In genomic region chr15:66744610-66745279, GRCh38 we compare ENCODE assay signal across 15 cellular contexts. TPM values are rescaled to one million over a fixed set of nuclear protein-coding genes. Genes with fewer than 3 reads are reported as not detected.
DNase-seq lines count a peak whose midpoint lies in the region; ATAC-seq and TF ChIP-seq lines count a peak whose summit lies in the region.
"Had no signal": no experiment of that assay in that cellular context is flagged by ENCODE, and none has a peak within 500 bp of the region (broad histone marks: within the 10 kb centered on the region; RNA-seq: fewer than 3 reads in every experiment).

No MANE protein-coding gene starts in this region.

- no peak for ATAC-seq in CD4-positive, CD25-positive, alpha-beta regulatory T cell (ENCODE audit: low read depth in 2 of 2)

- peaks cover 0 to 8% (median 0%) of the 10 kb centered on the region in 4 donors for H3K4me1 Mint-ChIP-seq in CD4-positive, CD25-positive, alpha-beta regulatory T cell

- H3K4me1 ChIP-seq in CD4-positive, CD25-positive, alpha-beta regulatory T cell (ENCODE audit: control insufficient read depth, insufficient read depth, low read length, poor library complexity, severe bottlenecking) = no peaks in the 10 kb centered on the region
- H3K4me1 ChIP-seq in hepatocyte (ENCODE audit: insufficient read depth) = peaks cover 64% of the 10 kb centered on the region
- peaks cover 35% of the 10 kb centered on the region for H3K4me1 ChIP-seq in smooth muscle cell (ENCODE audit: low read depth)
- peaks cover 0 to 45% (median 20%) of the 10 kb centered on the region in 3 donors for H3K4me1 ChIP-seq in esophagus squamous epithelium

- H3K36me3 Mint-ChIP-seq in CD4-positive, CD25-positive, alpha-beta regulatory T cell = no peaks in the 10 kb centered on the region
- H3K36me3 Mint-ChIP-seq: activated CD4-positive, alpha-beta memory T cell treated with anti-CD3 and anti-CD28 coated beads for 36 hours had no signal

- no peak overlapping the region for H2AFZ ChIP-seq in hepatocyte
- H2AFZ ChIP-seq in smooth muscle cell (ENCODE audit: low read depth) = no peak overlapping the region

- H3K27me3 ChIP-seq in CD4-positive, CD25-positive, alpha-beta regulatory T cell (ENCODE audit: control insufficient read depth, insufficient read depth, low read length) = no peaks in the 10 kb centered on the region
- H3K27me3 ChIP-seq in hepatocyte (no peaks in the 10 kb centered on the region), smooth muscle cell (ENCODE audit: low read depth) (no peaks in the 10 kb centered on the region), esophagus squamous epithelium (no peaks in the 10 kb centered on the region)
- H3K27me3 ChIP-seq: esophagus muscularis mucosa had no signal

- H4K20me1 ChIP-seq in hepatocyte (ENCODE audit: insufficient read depth, poor library complexity, severe bottlenecking) (peaks cover 87% of the 10 kb centered on the region), smooth muscle cell (ENCODE audit: low read depth) (peaks cover 100% of the 10 kb centered on the region)

- TF ChIP-seq CTCF in hepatocyte (IDR thresholded peaks at IDR 0.05; ENCODE audit: poor library complexity) (no peak), smooth muscle cell (IDR thresholded peaks at IDR 0.05; ENCODE audit: borderline replicate concordance, insufficient read depth, poor library complexity, severe bottlenecking) (no peak), esophagus squamous epithelium (IDR thresholded peaks at IDR 0.05) (no peak)

- no peak for TF ChIP-seq POLR2A in esophagus squamous epithelium (IDR thresholded peaks at IDR 0.05)

- intact Hi-C loops in esophagus squamous epithelium (cut with DNase I) = no loop called here
- intact Hi-C loops in head of caudate nucleus (cut with DNase I) = no loop called here

- H3K9me3 Mint-ChIP-seq in CD4-positive, CD25-positive, alpha-beta regulatory T cell = no peaks in the 10 kb centered on the region
- H3K9me3 Mint-ChIP-seq: activated CD4-positive, alpha-beta memory T cell treated with anti-CD3 and anti-CD28 coated beads for 36 hours had no signal

- no peaks in the 10 kb centered on the region for H3K36me3 ChIP-seq in CD4-positive, CD25-positive, alpha-beta regulatory T cell (ENCODE audit: control insufficient read depth, insufficient read depth, low read length)
- H3K36me3 ChIP-seq in SK-N-MC (ENCODE audit: insufficient read depth, low read length) (no peaks in the 10 kb centered on the region), hepatocyte (replicated peaks; ENCODE audit: insufficient read depth, low read depth) (no peaks in the 10 kb centered on the region), smooth muscle cell (ENCODE audit: low read depth) (no peaks in the 10 kb centered on the region), esophagus squamous epithelium (no peaks in the 10 kb centered on the region)
- H3K36me3 ChIP-seq: esophagus muscularis mucosa had no signal

- peak overlapping the region in 2 of 3 donors; percentile 20 to 53 for H3K27ac Mint-ChIP-seq in CD4-positive, CD25-positive, alpha-beta regulatory T cell
- H3K27ac Mint-ChIP-seq: activated CD4-positive, alpha-beta memory T cell treated with anti-CD3 and anti-CD28 coated beads for 36 hours had no signal

- DNase-seq in CD4-positive, CD25-positive, alpha-beta regulatory T cell = no peak
- no peak for DNase-seq in SK-N-MC (ENCODE audit: low read depth, low spot score)
- no peak for DNase-seq in hepatocyte (ENCODE audit: low spot score)
- DNase-seq in smooth muscle cell (lab: John Stamatoyannopoulos, UW; ENCODE audit: unreplicated experiment) = no peak
- DNase-seq in esophagus squamous epithelium (lab: John Stamatoyannopoulos, UW) = no peak
- DNase-seq in head of caudate nucleus = no peak
- DNase-seq in dedifferentiated amniotic fluid mesenchymal stem cell (ENCODE audit: extremely low spot score) = no peak
- DNase-seq in activated CD4-positive, alpha-beta T cell treated with anti-CD3 and anti-CD28 coated beads for 48 hours = no peak
- DNase-seq: activated CD4-positive, alpha-beta memory T cell treated with anti-CD3 and anti-CD28 coated beads for 36 hours; activated naive CD4-positive, alpha-beta T cell treated with Interleukin-2 at 50 U/mL for 16 hours; cerebellar nuclear complex; OCI-M1; stimulated activated CD8-positive, alpha-beta memory T cell treated with anti-CD3 and anti-CD28 coated beads, Interleukin-4, amount 100 ng/mL, for 48 hours had no signal

- H3K27me3 Mint-ChIP-seq in CD4-positive, CD25-positive, alpha-beta regulatory T cell = no peaks in the 10 kb centered on the region
- H3K27me3 Mint-ChIP-seq: activated CD4-positive, alpha-beta memory T cell treated with anti-CD3 and anti-CD28 coated beads for 36 hours had no signal

- 77% methylated on average over 4 of the region's 4 CpGs for WGBS in hepatocyte (ENCODE audit: low lambda C conversion rate, missing lambda C conversion rate)
- WGBS in smooth muscle cell (ENCODE audit: low lambda C conversion rate) = 64% methylated on average over 4 of the region's 4 CpGs
- WGBS in esophagus squamous epithelium, 2 donors = 54 to 71% methylated on average over 4 of the region's 4 CpGs

- H3K4me3 ChIP-seq in CD4-positive, CD25-positive, alpha-beta regulatory T cell (ENCODE audit: low read depth, low read length) = no peak overlapping the region
- H3K4me3 ChIP-seq in SK-N-MC = no peak overlapping the region
- no peak overlapping the region for H3K4me3 ChIP-seq in hepatocyte
- H3K4me3 ChIP-seq in smooth muscle cell = no peak overlapping the region
- no peak overlapping the region for H3K4me3 ChIP-seq in esophagus squamous epithelium
- H3K4me3 ChIP-seq: esophagus muscularis mucosa had no signal

- H3K4me3 Mint-ChIP-seq in CD4-positive, CD25-positive, alpha-beta regulatory T cell = no peak overlapping the region
- H3K4me3 Mint-ChIP-seq: activated CD4-positive, alpha-beta memory T cell treated with anti-CD3 and anti-CD28 coated beads for 36 hours had no signal

- peaks cover 19% of the 10 kb centered on the region for H3F3A ChIP-seq in smooth muscle cell (ENCODE audit: low read depth)

- H3K9me2 ChIP-seq in hepatocyte (replicated peaks; ENCODE audit: insufficient read depth) = no peaks in the 10 kb centered on the region

- no peak overlapping the region for H3K27ac ChIP-seq in CD4-positive, CD25-positive, alpha-beta regulatory T cell (ENCODE audit: insufficient read depth, low read length, poor library complexity, severe bottlenecking)
- H3K27ac ChIP-seq in SK-N-MC (peak overlapping the region; percentile 42), hepatocyte (peak overlapping the region; percentile 27), smooth muscle cell (ENCODE audit: low read depth) (peak overlapping the region; percentile 4), esophagus squamous epithelium (peak overlapping the region in 2 of 4 donors; percentile 29 to 80)
- H3K27ac ChIP-seq: HL-60 had no signal

- H3K9ac ChIP-seq in SK-N-MC (ENCODE audit: insufficient read length) (no peak overlapping the region), smooth muscle cell (ENCODE audit: low read depth) (no peak overlapping the region)

- no peaks in the 10 kb centered on the region for H3K9me3 ChIP-seq in CD4-positive, CD25-positive, alpha-beta regulatory T cell (ENCODE audit: control insufficient read depth in 2 of 2, low read length in 2 of 2)
- no peaks in the 10 kb centered on the region for H3K9me3 ChIP-seq in SK-N-MC (ENCODE audit: low read depth, low read length)
- H3K9me3 ChIP-seq in hepatocyte (ENCODE audit: low read depth) = no peaks in the 10 kb centered on the region
- no peaks in the 10 kb centered on the region for H3K9me3 ChIP-seq in smooth muscle cell (replicated peaks; ENCODE audit: low read depth)
- no peaks in the 10 kb centered on the region for H3K9me3 ChIP-seq in esophagus squamous epithelium
- H3K9me3 ChIP-seq: esophagus muscularis mucosa had no signal

- peak overlapping the region; percentile 57 for H3K4me2 ChIP-seq in hepatocyte
- H3K4me2 ChIP-seq in smooth muscle cell = peak overlapping the region; percentile 17

- H3K79me2 ChIP-seq in hepatocyte (peaks cover 99% of the 10 kb centered on the region), smooth muscle cell (ENCODE audit: low read depth) (peaks cover 100% of the 10 kb centered on the region)

RNA-seq across cellular contexts. Expression of gene SMAD6, which starts 42.7 kb away (rescaled TPM):
- total RNA-seq in CD4-positive, CD25-positive, alpha-beta regulatory T cell = 0.27 TPM
- polyA plus RNA-seq in CD4-positive, CD25-positive, alpha-beta regulatory T cell = not detected
- total RNA-seq in hepatocyte = 26.4 and 35.4 TPM in 2 replicates
- polyA plus RNA-seq in hepatocyte = 24.2 and 26.6 TPM in 2 replicates
- total RNA-seq in smooth muscle cell = 41.6 and 42.6 TPM in 2 replicates
- 37.9 and 44.0 TPM in 2 replicates for polyA plus RNA-seq in smooth muscle cell
- total RNA-seq in esophagus squamous epithelium = 1 to 10 TPM; 1.7 to 6.3 (median 3.8) TPM
